ENCODE assay signal across 8 cellular contexts in genomic region chr1:155091071-155092051, GRCh38. TPM values are rescaled to one million over a fixed set of nuclear protein-coding genes. Genes with fewer than 3 reads are reported as not detected.
DNase-seq lines count a peak whose midpoint lies in the region; ATAC-seq and TF ChIP-seq lines count a peak whose summit lies in the region.

No MANE protein-coding gene starts in this region.

- H3K4me1 Mint-ChIP-seq in brain (peaks cover 49% of the 10 kb centered on the region), immature natural killer cell (peaks cover 1 to 5% of the 10 kb centered on the region in 2 donors)

- no peak for ATAC-seq in GM21526 (IDR thresholded peaks at IDR 0.05; ENCODE audit: low FRiP score, unreplicated experiment)

- H3K27ac Mint-ChIP-seq in brain, result peak overlapping the region in 1 of 5 experiments; percentile 40
- H3K27ac Mint-ChIP-seq in immature natural killer cell, result no peak overlapping the region

- peak; percentile 97 for TF ChIP-seq CTCF in VCaP (conservative IDR thresholded peaks at IDR 0.05)
- TF ChIP-seq CTCF in brain (conservative IDR thresholded peaks at IDR 0.05), result peak; percentile 89 to 90

- H3K27ac ChIP-seq in VCaP, result no peak overlapping the region

- peaks cover 8% of the 10 kb centered on the region for H3K36me3 Mint-ChIP-seq in brain
- no peaks in the 10 kb centered on the region for H3K36me3 Mint-ChIP-seq in immature natural killer cell

- DNase-seq in NCI-H524 (lab: John Stamatoyannopoulos, UW), result peak; percentile 55 to 75
- no peak for DNase-seq in NCI-H524 treated with DMSO at 0.1 percent for 48 hours (lab: John Stamatoyannopoulos, UW)
- peak; percentile 36 for DNase-seq in NCI-H2107 treated with DMSO at 0.1 percent for 48 hours (lab: John Stamatoyannopoulos, UW; ENCODE audit: unreplicated experiment)
- peak; percentile 68 to 75 (median 71) for DNase-seq in immature natural killer cell
- peak; percentile 88 for DNase-seq in stimulated activated CD4-positive, alpha-beta T cell treated with anti-CD3 and anti-CD28 coated beads, Interleukin-15, amount 100 ng/mL, for 24 hours

- H3K9me3 Mint-ChIP-seq in brain (no peaks in the 10 kb centered on the region), immature natural killer cell (no peaks in the 10 kb centered on the region)

- H3K4me3 Mint-ChIP-seq in brain (peak overlapping the region in 3 of 5 experiments; percentile 39 to 52 (median 47)), immature natural killer cell (no peak overlapping the region)

- H3K27me3 Mint-ChIP-seq in brain (no peaks in the 10 kb centered on the region), immature natural killer cell (ENCODE audit: low read depth in 3 of 3) (peaks cover 0 to 7% (median 5%) of the 10 kb centered on the region in 3 donors)

RNA-seq across cellular contexts. Expression of gene EFNA3, which starts 12.7 kb away (rescaled TPM):
- 34.9 TPM for polyA plus RNA-seq in brain (ENCODE audit: insufficient read depth, low read depth, low replicate concordance)
- 1 to 10 TPM in 1 of 3 donors, under 1 TPM in 2; 0.70 to 2.3 (median 0.94) TPM for polyA plus RNA-seq in immature natural killer cell

RNA-seq across cellular contexts. Expression of gene EFNA4, which starts 27.8 kb away (rescaled TPM):
- polyA plus RNA-seq in brain (ENCODE audit: insufficient read depth, low read depth, low replicate concordance), result 1.6 TPM
- 1 to 10 TPM; 1.1 to 3.0 (median 2.6) TPM for polyA plus RNA-seq in immature natural killer cell

RNA-seq across cellular contexts. Expression of gene EFNA1, which starts 36.3 kb away (rescaled TPM):
- polyA plus RNA-seq in brain (ENCODE audit: insufficient read depth, low read depth, low replicate concordance) (16.6 TPM), immature natural killer cell (1 to 10 TPM in 2 of 3 donors, under 1 TPM in 1; 0.64 to 4.0 (median 1.1) TPM)

RNA-seq across cellular contexts. Expression of gene ADAM15, which starts 40.2 kb away (rescaled TPM):
- polyA plus RNA-seq in brain (ENCODE audit: insufficient read depth, low read depth, low replicate concordance), result 40.1 TPM
- 10 to 100 TPM; 10.4 to 27.1 (median 24.3) TPM for polyA plus RNA-seq in immature natural killer cell

RNA-seq across cellular contexts. Expression of gene SLC50A1, which starts 44.3 kb away (rescaled TPM):
- polyA plus RNA-seq in brain (ENCODE audit: insufficient read depth, low read depth, low replicate concordance), result 27.2 TPM
- polyA plus RNA-seq in immature natural killer cell, result 100 to 1,000 TPM in 1 of 3 donors, 10 to 100 TPM in 2; 59.5 to 120 (median 93.0) TPM

Comparison
In these comparisons a context has a peak if more than half of its experiments do, and no peak if none do; other contexts are left out.
1. H3K4me3 Mint-ChIP-seq: peak in brain (3 of 5); none in immature natural killer cell (0 of 5).
2. RNA of gene EFNA3, which starts 12.7 kb away (polyA plus RNA-seq): 34.9 TPM in brain (single experiment); 0.70 to 2.3 TPM in immature natural killer cell; every median in the first group is over 10 times any median in the second.